In genomic region chr9:127721391-127721821, GRCh38 we compare ENCODE assay signal across 14 cellular contexts.
DNase-seq lines count a peak whose midpoint lies in the region; ATAC-seq lines count a peak whose summit lies in the region.
"Had no signal": no experiment of that assay in that cellular context is flagged by ENCODE, and none has a peak within 500 bp of the region (broad histone marks: within the 10 kb centered on the region; RNA-seq: fewer than 3 reads in every experiment).

No MANE protein-coding gene starts in this region.

- DNase-seq in 8988T = peak; percentile 81
- DNase-seq in COLO668 (lab: John Stamatoyannopoulos, UW; ENCODE audit: unreplicated experiment) = peak; percentile 14
- DNase-seq in NCI-H510A treated with DMSO at 0.1 percent for 48 hours (lab: John Stamatoyannopoulos, UW) = peak; percentile 23
- DNase-seq in epithelial cell of prostate (ENCODE audit: low read depth, low spot score) = peak; percentile 27
- no peak for DNase-seq in HUDEP-2 (lab: John Stamatoyannopoulos, UW; ENCODE audit: unreplicated experiment in 76 of 76)
- DNase-seq: activated CD4-positive, alpha-beta T cell treated with anti-CD3 and anti-CD28 coated beads, Interleukin-2, amount 10 ng/mL, durations not matched to agents 24 days and 14 days; activated naive CD4-positive, alpha-beta T cell treated with anti-CD3 and anti-CD28 coated beads, Interleukin-2, amount 50 U/mL, for 16 hours; cortex of kidney; NCI-H1048; retina had no signal

- ATAC-seq in GM21619 (IDR thresholded peaks at IDR 0.05; ENCODE audit: unreplicated experiment) = no peak
- no peak for ATAC-seq in HG03521 (IDR thresholded peaks at IDR 0.05; ENCODE audit: unreplicated experiment)
- ATAC-seq in HG03565 (IDR thresholded peaks at IDR 0.05; ENCODE audit: unreplicated experiment) = no peak

- peak overlapping the region; percentile 50 for H3K27ac ChIP-seq in epithelial cell of prostate
- H3K27ac ChIP-seq: C4-2B had no signal

Comparison
In these comparisons a context has a peak if more than half of its experiments do, and no peak if none do; other contexts are left out.
1. DNase-seq: peak in 8988T (single experiment), COLO668 (single experiment), NCI-H510A treated with DMSO at 0.1 percent for 48 hours (single experiment) and epithelial cell of prostate (single experiment); none in HUDEP-2 (0 of 76).